ENCODE assay signal across 12 cellular contexts in genomic region chr11:132588366-132588765, GRCh38.
"Had no signal": no experiment of that assay in that cellular context is flagged by ENCODE, and none has a peak within 500 bp of the region (broad histone marks: within the 10 kb centered on the region; RNA-seq: fewer than 3 reads in every experiment).

No MANE protein-coding gene starts in this region.

- H3K4me1 ChIP-seq: colonic mucosa, left lung had no signal

- H3K4me3 ChIP-seq: colonic mucosa, heart right ventricle, left lung, tibial nerve had no signal

- H3K27ac ChIP-seq: colonic mucosa, heart right ventricle, left lung, tibial nerve had no signal

- DNase-seq: activated CD4-positive, alpha-beta T cell treated with anti-CD3 and anti-CD28 coated beads, Interleukin-2, amount 10 ng/mL, durations not matched to agents 7 days and 5 days; activated CD8-positive, alpha-beta T cell treated with anti-CD3 and anti-CD28 coated beads, Interleukin-2, amount 10 ng/mL, durations not matched to agents 7 days and 5 days; activated naive CD4-positive, alpha-beta T cell treated with anti-CD3 and anti-CD28 coated beads for 36 hours; activated T-cell treated with anti-CD3 and anti-CD28 coated beads, Interleukin-2, amount 50 U/mL, for 24 hours; colonic mucosa; heart right ventricle; left lung; midbrain; occipital lobe; retina had no signal

- FAIRE-seq: urothelium cell line had no signal

- H3K27me3 ChIP-seq: colonic mucosa, left lung, tibial nerve had no signal

- H3K9me3 ChIP-seq: colonic mucosa, heart right ventricle, left lung, tibial nerve had no signal

- H3K36me3 ChIP-seq: colonic mucosa, heart right ventricle, left lung, tibial nerve had no signal

- ATAC-seq: activated CD8-positive, alpha-beta T cell treated with anti-CD3 and anti-CD28 coated beads, Interleukin-2, amount 10 ng/mL, durations not matched to agents 7 days and 5 days; heart right ventricle; left lung had no signal
